In the genomic region with DNA sequence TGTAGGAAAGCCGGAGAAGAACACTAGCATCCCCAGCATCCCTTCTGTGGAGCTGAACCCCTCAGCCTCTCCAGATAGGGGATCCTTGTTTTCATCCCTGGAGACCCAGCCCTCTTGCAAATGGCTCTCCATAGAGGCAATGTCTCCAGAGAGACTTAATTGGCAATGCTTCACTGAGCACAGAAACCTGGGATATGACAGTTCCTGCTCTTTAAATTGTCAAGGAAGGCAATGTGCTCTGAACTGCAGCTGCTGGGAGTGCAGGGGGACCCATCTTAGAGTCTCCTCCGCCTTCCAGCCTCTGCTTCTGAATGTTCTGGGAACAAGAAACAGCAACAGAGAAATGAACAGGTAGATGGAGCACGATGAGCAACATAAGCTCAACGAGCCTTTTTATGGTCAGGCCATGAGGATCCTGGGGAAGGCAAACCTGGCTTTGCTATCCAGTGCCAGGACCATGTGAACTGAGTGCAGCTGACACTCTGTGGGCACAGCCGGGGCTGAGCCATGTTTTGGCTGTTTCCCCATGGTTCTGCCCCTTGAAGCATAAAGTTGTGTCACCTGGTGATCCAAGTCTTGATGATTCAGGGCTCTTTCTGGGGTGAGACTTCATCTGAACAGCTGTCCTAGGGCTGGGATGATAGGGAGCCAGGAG, we compare ENCODE assay signal across 17 cellular contexts.
DNase-seq lines count a peak whose midpoint lies in the region; TF ChIP-seq lines count a peak whose summit lies in the region.
"Had no signal": no experiment of that assay in that cellular context is flagged by ENCODE, and none has a peak within 500 bp of the region (broad histone marks: within the 10 kb centered on the region; RNA-seq: fewer than 3 reads in every experiment).

No MANE protein-coding gene starts in this region.

- no peaks in the 10 kb centered on the region for H3K4me1 Mint-ChIP-seq in HFFc6 (ENCODE audit: low read depth)
- H3K4me1 Mint-ChIP-seq: CD14-positive monocyte had no signal

- no peaks in the 10 kb centered on the region for H3K9me3 Mint-ChIP-seq in HFFc6
- H3K9me3 Mint-ChIP-seq: CD8-positive, alpha-beta T cell; H9 had no signal

- peaks cover 44% of the 10 kb centered on the region for H3K27me3 Mint-ChIP-seq in HFFc6 (ENCODE audit: insufficient read depth)

- no peak overlapping the region for H3K27ac Mint-ChIP-seq in HFFc6
- H3K27ac Mint-ChIP-seq: CD8-positive, alpha-beta T cell; H9 had no signal

- no peak for TF ChIP-seq CTCF in BE2C (IDR thresholded peaks at IDR 0.05; ENCODE audit: low read depth, low read length)
- TF ChIP-seq CTCF in HFFc6 (IDR thresholded peaks at IDR 0.05) = no peak

- no peaks in the 10 kb centered on the region for H3K36me3 Mint-ChIP-seq in HFFc6 (ENCODE audit: low read depth)
- H3K36me3 Mint-ChIP-seq: CD14-positive monocyte; CD8-positive, alpha-beta T cell had no signal

- H3K27me3 ChIP-seq in BE2C = no peaks in the 10 kb centered on the region

- H3K36me3 ChIP-seq in BE2C = no peaks in the 10 kb centered on the region

- peaks cover 18% of the 10 kb centered on the region for H3K4me1 ChIP-seq in BE2C
- H3K4me1 ChIP-seq: A549 had no signal

- no peaks in the 10 kb centered on the region for H3K9me3 ChIP-seq in BE2C
- H3K9me3 ChIP-seq: A549 had no signal

- DNase-seq in BE2C (peak; percentile 33), NCI-H187 treated with DMSO at 0.1 percent for 48 hours (lab: John Stamatoyannopoulos, UW) (peak; percentile 5), cerebellum (ENCODE audit: low spot score) (peak; percentile 62), mesenteric fat pad (ENCODE audit: low spot score) (peak; percentile 51), HFFc6 (no peak), A172 (ENCODE audit: low spot score) (no peak)
- no peak for DNase-seq in stimulated activated CD4-positive, alpha-beta T cell treated with anti-CD3 and anti-CD28 coated beads, Interleukin-1b, Interleukin-23, amount 100 ng/mL, for 48 hours
- DNase-seq: CD8-positive, alpha-beta T cell; COR-L47; DMS153; DMS79 treated with DMSO at 0.1 percent for 48 hours; EL; GDM1; GOT3; H9 had no signal

- no peak overlapping the region for H3K4me3 ChIP-seq in BE2C (ENCODE audit: low read depth, low read length)
- H3K4me3 ChIP-seq: A549 had no signal

- H3K4me3 Mint-ChIP-seq in HFFc6 = no peak overlapping the region
- H3K4me3 Mint-ChIP-seq: CD14-positive monocyte; CD8-positive, alpha-beta T cell; H9 had no signal

Comparison
In these comparisons a context has a peak if more than half of its experiments do, and no peak if none do; other contexts are left out.
1. DNase-seq: peak in BE2C (single experiment), NCI-H187 treated with DMSO at 0.1 percent for 48 hours (single experiment), cerebellum (single experiment) and mesenteric fat pad (single experiment); none in HFFc6 (single experiment), stimulated activated CD4-positive, alpha-beta T cell treated with anti-CD3 and anti-CD28 coated beads, Interleukin-1b, Interleukin-23, amount 100 ng/mL, for 48 hours (single experiment) and A172 (single experiment).